Comparison of ENCODE assay signal across 8 cellular contexts in genomic region chr17:7932949-7933348, GRCh38. TPM values are rescaled to one million over a fixed set of nuclear protein-coding genes. Genes with fewer than 3 reads are reported as not detected.
DNase-seq lines count a peak whose midpoint lies in the region; ATAC-seq and TF ChIP-seq lines count a peak whose summit lies in the region.

No MANE protein-coding gene starts in this region.

- H3K4me2 ChIP-seq in parathyroid adenoma (ENCODE audit: low read length), result peak overlapping the region; percentile 99

- 0 to 5% methylated on average over 2 to 11 of the region's 16 CpGs for WGBS in gastroesophageal sphincter (ENCODE audit: low coverage in 1 of 2), 2 donors

- DNase-seq in NCI-H510A treated with DMSO at 0.1 percent for 48 hours (lab: John Stamatoyannopoulos, UW) (peak; percentile 51), NCI-H510A (lab: John Stamatoyannopoulos, UW) (no peak), MG63 (peak; percentile 57), putamen (ENCODE audit: low spot score) (no peak), posterior vena cava (ENCODE audit: low spot score) (no peak)
- DNase-seq in activated T-cell treated with anti-CD3 and anti-CD28 coated beads, Interleukin-2, amount 50 U/mL, for 1 hour, result peak; percentile 32

- no peak for TF ChIP-seq POLR2A in gastroesophageal sphincter (IDR thresholded peaks at IDR 0.05)

- intact Hi-C loops in posterior vena cava (cut with DNase I), result loop anchor here in 1 of 2 donors (10.0 kb wide), 1 partner anchor 692 kb away; no protein-coding TSS in a partner anchor

- no peaks in the 10 kb centered on the region for H3K79me2 ChIP-seq in parathyroid adenoma

- H3K4me3 ChIP-seq in MG63, result peak overlapping the region; percentile 88
- peak overlapping the region; percentile 53 to 62 for H3K4me3 ChIP-seq in gastroesophageal sphincter
- peak overlapping the region; percentile 98 for H3K4me3 ChIP-seq in parathyroid adenoma (ENCODE audit: low read depth, low read length)

- H3K27ac ChIP-seq in gastroesophageal sphincter (peak overlapping the region in 3 of 4 donors; percentile 83 to 87 (median 86)), parathyroid adenoma (no peak overlapping the region)

- H3K27me3 ChIP-seq in MG63, result no peaks in the 10 kb centered on the region
- H3K27me3 ChIP-seq in gastroesophageal sphincter, result peaks cover 17% of the 10 kb centered on the region
- no peaks in the 10 kb centered on the region for H3K27me3 ChIP-seq in parathyroid adenoma (ENCODE audit: control insufficient read depth, insufficient read depth, low read length)

- TF ChIP-seq EP300 in gastroesophageal sphincter (IDR thresholded peaks at IDR 0.05), result no peak

- H3K36me3 ChIP-seq in MG63, result peaks cover 38% of the 10 kb centered on the region
- peaks cover 0 to 40% of the 10 kb centered on the region in 2 donors for H3K36me3 ChIP-seq in gastroesophageal sphincter
- no peaks in the 10 kb centered on the region for H3K36me3 ChIP-seq in parathyroid adenoma (ENCODE audit: control insufficient read depth, insufficient read depth, low read length)

- no peak overlapping the region for H3K9ac ChIP-seq in parathyroid adenoma

- TF ChIP-seq CTCF in gastroesophageal sphincter (IDR thresholded peaks at IDR 0.05) (peak in 1 of 4 experiments; percentile 13), parathyroid adenoma (IDR thresholded peaks at IDR 0.05) (no peak)

- no peak for ATAC-seq in gastroesophageal sphincter

- peak overlapping the region; percentile 97 for H2AFZ ChIP-seq in parathyroid adenoma

- H3K9me3 ChIP-seq in MG63 (no peaks in the 10 kb centered on the region), gastroesophageal sphincter (no peaks in the 10 kb centered on the region), parathyroid adenoma (ENCODE audit: control insufficient read depth, low read length) (no peaks in the 10 kb centered on the region)

- peaks cover 0 to 49% (median 10%) of the 10 kb centered on the region in 3 donors for H3K4me1 ChIP-seq in gastroesophageal sphincter
- peaks cover 5% of the 10 kb centered on the region for H3K4me1 ChIP-seq in parathyroid adenoma

RNA-seq across cellular contexts. Expression of gene CNTROB, which starts 0.9 kb away (rescaled TPM):
- 29.5 and 39.9 TPM in 2 replicates for total RNA-seq in MG63 (2014; rRNA removed; shearing (Covaris generic); ENCODE audit: low replicate concordance)
- 10 to 100 TPM; 15.6 to 31.8 (median 18.2) TPM for total RNA-seq in gastroesophageal sphincter
- 10 to 100 TPM; 14.7 to 15.2 TPM for total RNA-seq in posterior vena cava

RNA-seq across cellular contexts. Expression of gene TRAPPC1, which starts 1.2 kb away (rescaled TPM):
- 3.8 and 4.5 TPM in 2 replicates for total RNA-seq in MG63 (2014; rRNA removed; shearing (Covaris generic); ENCODE audit: low replicate concordance)
- total RNA-seq in gastroesophageal sphincter (10 to 100 TPM; 20.9 to 44.2 (median 29.0) TPM), posterior vena cava (10 to 100 TPM; 53.7 to 72.7 TPM)

RNA-seq across cellular contexts. Expression of gene KCNAB3, which starts 3.3 kb away (rescaled TPM):
- total RNA-seq in MG63 (2014; rRNA removed; shearing (Covaris generic); ENCODE audit: low replicate concordance), result not detected in 2 replicates
- total RNA-seq in gastroesophageal sphincter, result 1 to 10 TPM in 1 of 4 donors, under 1 TPM in 1, not detected in 2; 0.58 to 1.3 TPM
- total RNA-seq in posterior vena cava, result 1 to 10 TPM; 1.2 to 2.2 TPM

RNA-seq across cellular contexts. Expression of gene RNF227, which starts 16.9 kb away (rescaled TPM):
- total RNA-seq in MG63 (2014; rRNA removed; shearing (Covaris generic); ENCODE audit: low replicate concordance), result 0.15 and 1.6 TPM in 2 replicates
- total RNA-seq in gastroesophageal sphincter, result 1 to 10 TPM; 1.6 to 5.4 (median 2.1) TPM
- 1 to 10 TPM; 1.1 to 1.5 TPM for total RNA-seq in posterior vena cava

RNA-seq across cellular contexts. Expression of gene CHD3, which starts 44.4 kb away (rescaled TPM):
- total RNA-seq in MG63 (2014; rRNA removed; shearing (Covaris generic); ENCODE audit: low replicate concordance), result 49.6 and 51.1 TPM in 2 replicates
- total RNA-seq in gastroesophageal sphincter, result 100 to 1,000 TPM in 3 of 4 donors, 10 to 100 TPM in 1; 56.7 to 134 (median 120) TPM
- total RNA-seq in posterior vena cava, result 100 to 1,000 TPM in 1 of 2 donors, 10 to 100 TPM in 1; 67.4 to 105 TPM

Comparison
In these comparisons a context has a peak if more than half of its experiments do, and no peak if none do; other contexts are left out.
1. DNase-seq: peak in NCI-H510A treated with DMSO at 0.1 percent for 48 hours (single experiment), MG63 (single experiment) and activated T-cell treated with anti-CD3 and anti-CD28 coated beads, Interleukin-2, amount 50 U/mL, for 1 hour (single experiment); none in NCI-H510A (single experiment), putamen (single experiment) and posterior vena cava (single experiment).
2. Peak in every context shown above with its lines, with median percentiles within 50 percentile points of each other: H3K4me3 ChIP-seq.